In the genomic region with DNA sequence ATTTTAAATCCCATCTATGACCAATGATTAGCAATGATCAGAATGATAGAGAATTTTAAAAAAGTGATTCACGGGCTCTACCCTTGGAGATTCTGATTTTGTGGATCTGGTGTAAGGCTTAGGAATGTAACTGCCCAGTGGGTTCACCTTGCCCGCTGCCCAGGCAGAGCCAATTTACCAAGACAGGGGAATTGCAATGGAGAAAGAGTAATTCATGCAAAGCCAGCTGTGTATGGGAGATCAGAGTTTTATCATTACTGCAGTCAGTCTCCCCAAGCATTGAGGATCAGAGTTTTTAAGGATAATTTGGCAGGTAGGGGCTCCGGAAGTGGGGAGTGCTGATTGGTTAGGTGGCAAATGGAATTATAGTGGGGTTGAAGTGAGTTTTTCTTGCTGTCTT, we compare ENCODE assay signal across 28 cellular contexts.
"Had no signal": no experiment of that assay in that cellular context is flagged by ENCODE, and none has a peak within 500 bp of the region (broad histone marks: within the 10 kb centered on the region; RNA-seq: fewer than 3 reads in every experiment).

No MANE protein-coding gene starts in this region.

- H3K36me3 ChIP-seq: neutrophil, pancreas, right lobe of liver, sigmoid colon, stomach, thoracic aorta, thyroid gland, tibial nerve, upper lobe of left lung, vagina had no signal

- H3K4me3 ChIP-seq: pancreas, psoas muscle, right lobe of liver, sigmoid colon, stomach, thoracic aorta, thyroid gland, tibial nerve, upper lobe of left lung, vagina had no signal

- FAIRE-seq: small intestine, urothelium cell line had no signal

- H3K4me1 Mint-ChIP-seq: stimulated activated effector memory CD8-positive, alpha-beta T cell treated with anti-CD3 and anti-CD28 coated beads, Interleukin-12 subunit alpha, Interleukin-12 subunit beta, amount 100 ng/mL, for 72 hours; stimulated activated naive B cell treated with anti-CD40 and anti-IgM and Interleukin-4, amounts not matched to agents 10 μg/mL and 1 μg/mL and 100 μg/mL, for 72 hours had no signal

- H3K4me1 ChIP-seq: psoas muscle, right lobe of liver had no signal

- H3K9me3 ChIP-seq: neutrophil, pancreas, psoas muscle, right lobe of liver, sigmoid colon, stomach, thoracic aorta, thyroid gland, tibial nerve, upper lobe of left lung, vagina had no signal

- H3K4me3 Mint-ChIP-seq: naive thymus-derived CD8-positive, alpha-beta T cell; natural killer cell treated with Interleukin-12 subunit alpha and Interleukin-12 subunit beta and Interleukin-15 and Interleukin-18, amount 100 ng/mL, for 72 hours; nephron progenitor cell; neural crest cell; stimulated activated effector memory CD8-positive, alpha-beta T cell treated with anti-CD3 and anti-CD28 coated beads, Interleukin-12 subunit alpha, Interleukin-12 subunit beta, amount 100 ng/mL, for 72 hours; stimulated activated naive B cell treated with anti-CD40 and anti-IgM and Interleukin-4, amounts not matched to agents 10 μg/mL and 1 μg/mL and 100 μg/mL, for 72 hours; stimulated activated naive CD8-positive, alpha-beta T cell treated with anti-CD3 and anti-CD28 coated beads, Interleukin-15, Interleukin-2, amounts not matched to agents 100 ng/mL and 50 ng/mL, for 24 hours had no signal

- H3K9me3 Mint-ChIP-seq: natural killer cell treated with Interleukin-12 subunit alpha and Interleukin-12 subunit beta and Interleukin-15 and Interleukin-18, amount 100 ng/mL, for 72 hours; stimulated activated effector memory CD8-positive, alpha-beta T cell treated with anti-CD3 and anti-CD28 coated beads, Interleukin-12 subunit alpha, Interleukin-12 subunit beta, amount 100 ng/mL, for 72 hours; stimulated activated naive B cell treated with anti-CD40 and anti-IgM and Interleukin-4, amounts not matched to agents 10 μg/mL and 1 μg/mL and 100 μg/mL, for 72 hours; stimulated activated naive CD8-positive, alpha-beta T cell treated with anti-CD3 and anti-CD28 coated beads, Interleukin-15, Interleukin-2, amounts not matched to agents 100 ng/mL and 50 ng/mL, for 24 hours had no signal

- H3K27ac Mint-ChIP-seq: naive thymus-derived CD8-positive, alpha-beta T cell; natural killer cell treated with Interleukin-12 subunit alpha and Interleukin-12 subunit beta and Interleukin-15 and Interleukin-18, amount 100 ng/mL, for 72 hours; nephron progenitor cell; stimulated activated effector memory CD8-positive, alpha-beta T cell treated with anti-CD3 and anti-CD28 coated beads, Interleukin-12 subunit alpha, Interleukin-12 subunit beta, amount 100 ng/mL, for 72 hours; stimulated activated naive B cell treated with anti-CD40 and anti-IgM and Interleukin-4, amounts not matched to agents 10 μg/mL and 1 μg/mL and 100 μg/mL, for 72 hours; stimulated activated naive CD8-positive, alpha-beta T cell treated with anti-CD3 and anti-CD28 coated beads, Interleukin-15, Interleukin-2, amounts not matched to agents 100 ng/mL and 50 ng/mL, for 24 hours had no signal

- H3K27ac ChIP-seq: neutrophil, pancreas, psoas muscle, right lobe of liver, sigmoid colon, stomach, thoracic aorta, thyroid gland, tibial nerve, upper lobe of left lung, vagina had no signal

- H3K36me3 Mint-ChIP-seq: naive thymus-derived CD8-positive, alpha-beta T cell; natural killer cell treated with Interleukin-12 subunit alpha and Interleukin-12 subunit beta and Interleukin-15 and Interleukin-18, amount 100 ng/mL, for 72 hours; stimulated activated effector memory CD8-positive, alpha-beta T cell treated with anti-CD3 and anti-CD28 coated beads, Interleukin-12 subunit alpha, Interleukin-12 subunit beta, amount 100 ng/mL, for 72 hours; stimulated activated naive B cell treated with anti-CD40 and anti-IgM and Interleukin-4, amounts not matched to agents 10 μg/mL and 1 μg/mL and 100 μg/mL, for 72 hours had no signal

- ATAC-seq: naive thymus-derived CD8-positive, alpha-beta T cell; natural killer cell treated with Interleukin-12 subunit alpha and Interleukin-12 subunit beta and Interleukin-15 and Interleukin-18, amount 100 ng/mL, for 72 hours; pancreas; psoas muscle; right cardiac atrium; right lobe of liver; stimulated activated effector memory CD8-positive, alpha-beta T cell treated with anti-CD3 and anti-CD28 coated beads, Interleukin-12 subunit alpha, Interleukin-12 subunit beta, amount 100 ng/mL, for 72 hours; stimulated activated naive B cell treated with anti-CD40 and anti-IgM and Interleukin-4, amounts not matched to agents 10 μg/mL and 1 μg/mL and 100 μg/mL, for 72 hours had no signal

- H3K27me3 ChIP-seq: neutrophil, pancreas, right lobe of liver, sigmoid colon, stomach, thyroid gland, tibial nerve, upper lobe of left lung, vagina had no signal

- DNase-seq: naive thymus-derived CD8-positive, alpha-beta T cell; nephron progenitor cell; nucleus accumbens; pancreas; psoas muscle; right cardiac atrium; right lobe of liver; sigmoid colon; small intestine; stimulated activated CD4-positive, alpha-beta T cell treated with anti-CD3 and anti-CD28 coated beads, Interleukin-15, amount 100 ng/mL, for 24 hours; stimulated activated CD4-positive, alpha-beta T cell treated with anti-CD3 and anti-CD28 coated beads, Interleukin-2, amount 100 ng/mL, for 24 hours; stimulated activated CD4-positive, alpha-beta T cell treated with anti-CD3 and anti-CD28 coated beads, Interleukin-2, amount 100 ng/mL, for 48 hours; stimulated activated CD4-positive, alpha-beta T cell treated with anti-CD3 and anti-CD28 coated beads, Interleukin-4, amount 100 ng/mL, for 24 hours; stimulated activated naive B cell treated with anti-CD40 and anti-IgM and Interleukin-4, amounts not matched to agents 10 μg/mL and 1 μg/mL and 100 μg/mL, for 72 hours; stimulated activated naive CD4-positive, alpha-beta T cell treated with Interleukin-2 at 50 U/mL for 16 hours; stomach; thyroid gland; trophoblast cell; upper lobe of left lung had no signal
